In genomic region chr13:113034451-113035208, GRCh38 we compare ENCODE assay signal across 8 cellular contexts.
DNase-seq lines count a peak whose midpoint lies in the region; ATAC-seq, FAIRE-seq and TF ChIP-seq lines count a peak whose summit lies in the region.

No MANE protein-coding gene starts in this region.

- no peak overlapping the region for H2BK120ac ChIP-seq in H1 (replicated peaks; ENCODE audit: low read depth, low read length)

- intact Hi-C loops in mucosa of descending colon (cut with DNase I, micrococcal nuclease) = loop anchor here in 1 of 2 donors (10.0 kb wide), 1 partner anchor 90 kb away; no protein-coding TSS in a partner anchor

- H4K91ac ChIP-seq in H1 (replicated peaks; ENCODE audit: insufficient read length, low read length) = no peak overlapping the region

- H3K4me3 ChIP-seq in DND-41 (ENCODE audit: low read depth in 1 of 2, low read length in 2 of 2) (no peak overlapping the region), H1 (ENCODE audit: extremely low read depth in 1 of 4, insufficient read depth in 2 of 4, low read depth in 3 of 4, low read length in 4 of 4) (no peak overlapping the region), mucosa of descending colon (no peak overlapping the region)

- peak; percentile 81 for FAIRE-seq in H1 (lab: Jason Lieb, UNC)

- H4K20me1 ChIP-seq in DND-41 (ENCODE audit: insufficient read depth, low read length) = peaks cover 8% of the 10 kb centered on the region; the same call in 1 of the 2 replicates
- no peaks in the 10 kb centered on the region for H4K20me1 ChIP-seq in H1 (replicated peaks in 1 of 2; ENCODE audit: control insufficient read depth in 1 of 2, insufficient read depth in 2 of 2, low read length in 2 of 2)

- TF ChIP-seq POLR2A in H1 (IDR thresholded peaks at IDR 0.05; ENCODE audit: control extremely low read depth in 1 of 2, low read depth in 2 of 2, low read length in 2 of 2) = no peak

- H3K27ac Mint-ChIP-seq in activated T-cell treated with anti-CD3 and anti-CD28 coated beads, Interleukin-2, amount 50 U/mL, for 72 hours = no peak overlapping the region

- CTCF ChIA-PET in H1 (lab: Charles Lee; ENCODE audit: partially characterized antibody) = interaction anchor here (0.6 to 3.6 kb wide), 25 partner anchors 8 to 116 kb away, joined by 3 to 24 read pairs (median 5); partner anchors contain the start of gene F10

- H3K27ac ChIP-seq in DND-41 (ENCODE audit: low read length) (no peak overlapping the region), H1 (ENCODE audit: low read depth, low read length) (no peak overlapping the region)

- no peak overlapping the region for H3K23ac ChIP-seq in H1 (ENCODE audit: insufficient read length)

- no peak overlapping the region for H2BK15ac ChIP-seq in H1 (ENCODE audit: low read length)

- H3K9me3 Mint-ChIP-seq in activated T-cell treated with anti-CD3 and anti-CD28 coated beads, Interleukin-2, amount 50 U/mL, for 72 hours = no peaks in the 10 kb centered on the region

- no peaks in the 10 kb centered on the region for H3K36me3 Mint-ChIP-seq in activated T-cell treated with anti-CD3 and anti-CD28 coated beads, Interleukin-2, amount 50 U/mL, for 72 hours (ENCODE audit: insufficient read depth in 2 of 2)

- no peak overlapping the region for H2BK12ac ChIP-seq in H1 (ENCODE audit: low read depth, low read length)

- H3K4me1 ChIP-seq in DND-41 (ENCODE audit: insufficient read depth, low read length) = no peaks in the 10 kb centered on the region
- no peaks in the 10 kb centered on the region; a peak in 1 of 7 replicates for H3K4me1 ChIP-seq in H1 (replicated peaks in 1 of 4; ENCODE audit: control insufficient read depth in 3 of 4, insufficient read depth in 4 of 4, low read length in 3 of 4)
- no peaks in the 10 kb centered on the region for H3K4me1 ChIP-seq in mucosa of descending colon (ENCODE audit: low read depth)

- POLR2A ChIA-PET in H1 (lab: Charles Lee; ENCODE audit: partially characterized antibody) = no interaction called here

- TF ChIP-seq RAD21 in H1 (IDR thresholded peaks at IDR 0.05 in 1 of 2, conservative IDR thresholded peaks at IDR 0.05 in 1 of 2; ENCODE audit: low read depth in 2 of 2, low read length in 2 of 2) = peak; percentile 78 to 83

- H2BK5ac ChIP-seq in H1 (ENCODE audit: low read depth, low read length) = no peak overlapping the region

- H3K79me2 ChIP-seq in DND-41 (ENCODE audit: insufficient read depth, low read length) = no peaks in the 10 kb centered on the region
- no peaks in the 10 kb centered on the region for H3K79me2 ChIP-seq in H1 (ENCODE audit: control insufficient read depth in 1 of 2, insufficient read depth in 2 of 2, low read length in 2 of 2)

- H4K8ac ChIP-seq in H1 (ENCODE audit: extremely low read depth, insufficient read depth, low read length) = no peak overlapping the region; the same call in 1 of the 2 replicates

- H2BK20ac ChIP-seq in H1 (ENCODE audit: low read length) = no peak overlapping the region

- no peak overlapping the region for H3K14ac ChIP-seq in H1 (ENCODE audit: insufficient read length)

- WGBS in H1 (ENCODE audit: extremely low coverage in 1 of 2, insufficient coverage in 1 of 2, insufficient read length in 1 of 2, insufficient replicate concordance in 2 of 2, low coverage in 1 of 2, low lambda C conversion rate in 2 of 2, missing lambda C conversion rate in 1 of 2), 2 experiments = 73% methylated on average over 34 of the region's 35 CpGs; no CpG with 5 or more reads in 1 of the 2 experiments

- no peak overlapping the region for H3K56ac ChIP-seq in H1 (replicated peaks; ENCODE audit: insufficient read length, low read depth, low read length)

- ATAC-seq in DND-41 (ENCODE audit: insufficient read depth, low read depth) (no peak), mucosa of descending colon (peak; percentile 73), HG03039 (IDR thresholded peaks at IDR 0.05; ENCODE audit: unreplicated experiment) (no peak), GM18861 (IDR thresholded peaks at IDR 0.05; ENCODE audit: unreplicated experiment) (no peak)
- ATAC-seq in activated T-cell treated with anti-CD3 and anti-CD28 coated beads, Interleukin-2, amount 50 U/mL, for 72 hours (replicated peaks in 1 of 2) = no peak

- no peak overlapping the region for H3K4me3 Mint-ChIP-seq in activated T-cell treated with anti-CD3 and anti-CD28 coated beads, Interleukin-2, amount 50 U/mL, for 72 hours

- H3K18ac ChIP-seq in H1 (ENCODE audit: extremely low read depth, low read length) = no peak overlapping the region

- no peak for TF ChIP-seq EP300 in H1 (IDR thresholded peaks at IDR 0.05; ENCODE audit: borderline replicate concordance in 1 of 2, low read depth in 2 of 2, low read length in 2 of 2)

- H3K27me3 ChIP-seq in DND-41 (ENCODE audit: insufficient read depth, low read length, poor library complexity) (no peaks in the 10 kb centered on the region), H1 (replicated peaks in 1 of 4; ENCODE audit: control insufficient read depth in 3 of 4, extremely low read depth in 1 of 4, insufficient read depth in 3 of 4, low read length in 3 of 4) (no peaks in the 10 kb centered on the region)

- H3K79me1 ChIP-seq in H1 (ENCODE audit: low read depth, low read length) = no peaks in the 10 kb centered on the region; the same call in 1 of the 2 replicates

- no peak overlapping the region for H4K5ac ChIP-seq in H1 (ENCODE audit: insufficient read length, low read depth, low read length)

- H3K27me3 Mint-ChIP-seq in activated T-cell treated with anti-CD3 and anti-CD28 coated beads, Interleukin-2, amount 50 U/mL, for 72 hours (ENCODE audit: low read depth) = no peaks in the 10 kb centered on the region

- H3K9me3 ChIP-seq in DND-41 (ENCODE audit: insufficient read depth, low read length, severe bottlenecking) (no peaks in the 10 kb centered on the region), H1 (ENCODE audit: insufficient read depth in 2 of 2, low read depth in 1 of 2, low read length in 1 of 2) (peaks cover 0 to 8% of the 10 kb centered on the region in 2 experiments; a peak in 1 of 4 replicates), mucosa of descending colon (no peaks in the 10 kb centered on the region)

- H3K36me3 ChIP-seq in DND-41 (ENCODE audit: insufficient read depth, low read length) (no peaks in the 10 kb centered on the region), H1 (ENCODE audit: control insufficient read depth in 2 of 4, insufficient read depth in 4 of 4, low read length in 3 of 4) (no peaks in the 10 kb centered on the region), mucosa of descending colon (ENCODE audit: low read depth) (no peaks in the 10 kb centered on the region)

- no peak overlapping the region for H2AK5ac ChIP-seq in H1 (ENCODE audit: low read depth, low read length)

- no peak for DNase-seq in DND-41
- peak; percentile 16 for DNase-seq in NCI-H226
- peak in 1 of 2 experiments; percentile 72 for DNase-seq in H1 (ENCODE audit: low read depth in 1 of 2, low spot score in 2 of 2)
- DNase-seq in mucosa of descending colon = peak in 2 of 3 donors; percentile 41 to 51
- no peak for DNase-seq in NCI-H345 treated with DMSO at 0.1 percent for 48 hours (lab: John Stamatoyannopoulos, UW; ENCODE audit: unreplicated experiment)
- DNase-seq in activated T-cell treated with anti-CD3 and anti-CD28 coated beads, Interleukin-2, amount 50 U/mL, for 72 hours = no peak

- H3K4me2 ChIP-seq in DND-41 (ENCODE audit: insufficient read depth, low read length) (no peak overlapping the region), H1 (ENCODE audit: insufficient read depth in 1 of 2, low read depth in 2 of 2, low read length in 2 of 2) (no peak overlapping the region)

- peak; percentile 40 for TF ChIP-seq CTCF in DND-41 (IDR thresholded peaks at IDR 0.05; ENCODE audit: borderline replicate concordance, extremely low read depth, low read length, poor library complexity, severe bottlenecking)
- peak in 2 of 3 experiments; percentile 76 to 77; a peak in 3 of 4 replicates for TF ChIP-seq CTCF in H1 (IDR thresholded peaks at IDR 0.05; ENCODE audit: control extremely low read depth in 1 of 3, insufficient read depth in 1 of 3, low read depth in 1 of 3, low read length in 3 of 3)
- TF ChIP-seq CTCF in mucosa of descending colon (IDR thresholded peaks at IDR 0.05) = peak; percentile 26

- H3K4me1 Mint-ChIP-seq in activated T-cell treated with anti-CD3 and anti-CD28 coated beads, Interleukin-2, amount 50 U/mL, for 72 hours (ENCODE audit: low read depth) = no peaks in the 10 kb centered on the region

- H3K9ac ChIP-seq in DND-41 (ENCODE audit: low read depth, low read length) (no peak overlapping the region), H1 (replicated peaks in 1 of 4; ENCODE audit: extremely low read depth in 1 of 4, low read depth in 3 of 4, low read length in 3 of 4) (no peak overlapping the region)

- no peak overlapping the region for H3K4ac ChIP-seq in H1 (replicated peaks; ENCODE audit: insufficient read length, low read depth, low read length)

- H2AFZ ChIP-seq in DND-41 (ENCODE audit: low read depth, low read length) (no peak overlapping the region), H1 (ENCODE audit: low read length) (no peak overlapping the region)

- no peaks in the 10 kb centered on the region for H3K23me2 ChIP-seq in H1 (ENCODE audit: low read depth, low read length)

TF ChIP-seq in H1, 55 proteins besides CTCF, POLR2A, EP300 and RAD21:
- TF ChIP-seq SRF (IDR thresholded peaks at IDR 0.05; ENCODE audit: low read depth, low read length) (no peak), ZNF274 (IDR thresholded peaks at IDR 0.05; ENCODE audit: borderline replicate concordance, extremely low read depth, low read length) (no peak), CEBPB (IDR thresholded peaks at IDR 0.05; ENCODE audit: low read depth, low read length) (peak; percentile 34; the same call in 1 of the 2 replicates), E2F6 (IDR thresholded peaks at IDR 0.05) (peak; percentile 31)

Comparison
In these comparisons a context has a peak if more than half of its experiments do, and no peak if none do; other contexts are left out.
1. DNase-seq: peak in NCI-H226 (single experiment) and mucosa of descending colon (2 of 3); none in DND-41 (single experiment), NCI-H345 treated with DMSO at 0.1 percent for 48 hours (single experiment) and activated T-cell treated with anti-CD3 and anti-CD28 coated beads, Interleukin-2, amount 50 U/mL, for 72 hours (0 of 2).
2. CTCF ChIP-seq: peak in every context shown above with its lines; median percentile 76 in H1; 40 in DND-41; 26 in mucosa of descending colon.